Comparison of ENCODE assay signal across 12 cellular contexts in the genomic region with DNA sequence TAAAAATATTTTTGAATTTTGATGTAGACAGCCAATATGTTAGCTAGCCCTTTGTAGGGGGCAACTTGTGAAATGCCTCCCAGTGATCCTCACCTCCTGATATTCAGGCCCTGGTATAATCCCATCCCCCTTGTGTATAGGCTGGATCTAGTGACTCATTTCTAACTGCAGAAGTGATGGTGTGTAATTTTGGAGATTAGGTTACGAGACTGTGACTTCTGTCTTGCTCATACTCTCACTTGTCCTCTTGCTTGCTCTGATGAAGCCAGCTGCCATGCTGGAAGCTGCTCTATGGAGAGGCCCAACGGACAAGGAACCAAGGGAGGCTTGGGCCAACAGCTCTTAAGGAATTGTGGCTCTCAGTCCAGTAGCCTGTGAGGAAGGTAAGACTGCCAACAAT.
DNase-seq lines count a peak whose midpoint lies in the region; ATAC-seq and TF ChIP-seq lines count a peak whose summit lies in the region.
"Had no signal": no experiment of that assay in that cellular context is flagged by ENCODE, and none has a peak within 500 bp of the region (broad histone marks: within the 10 kb centered on the region; RNA-seq: fewer than 3 reads in every experiment).

No MANE protein-coding gene starts in this region.

- intact Hi-C loops in thyroid gland (cut with DNase I) = no loop called here

- no peaks in the 10 kb centered on the region for H3K79me2 ChIP-seq in fibroblast of lung (ENCODE audit: control insufficient read depth, insufficient read depth, low read length)

- no peak for DNase-seq in activated naive CD4-positive, alpha-beta T cell treated with anti-CD3 and anti-CD28 coated beads, Interleukin-2, amount 50 U/mL, for 16 hours
- DNase-seq in RPMI7951 (ENCODE audit: low read depth) = peak; percentile 50
- DNase-seq in fibroblast of lung (ENCODE audit: low read depth in 2 of 2) = peak; percentile 14 to 43
- no peak for DNase-seq in thyroid gland
- no peak for DNase-seq in putamen (ENCODE audit: low spot score)
- DNase-seq: amygdala, mesendoderm, NCI-H2081 treated with DMSO at 0.1 percent for 48 hours had no signal

- no peak overlapping the region for H3K4me3 Mint-ChIP-seq in activated naive CD4-positive, alpha-beta T cell treated with anti-CD3 and anti-CD28 coated beads, Interleukin-2, amount 50 U/mL, for 24 hours
- no peak overlapping the region for H3K4me3 Mint-ChIP-seq in stimulated activated naive CD8-positive, alpha-beta T cell treated with anti-CD3 and anti-CD28 coated beads, Interleukin-15, Interleukin-2, amounts not matched to agents 100 ng/mL and 50 ng/mL, for 24 hours
- no peak overlapping the region for H3K4me3 Mint-ChIP-seq in stimulated activated memory B cell treated with anti-CD40 and anti-IgM and Interleukin-4, amounts not matched to agents 10 μg/mL and 1 μg/mL and 100 μg/mL, for 72 hours
- H3K4me3 Mint-ChIP-seq: type B pancreatic cell had no signal

- H3K27me3 ChIP-seq in fibroblast of lung (ENCODE audit: control insufficient read depth, insufficient read depth, low read length) (no peaks in the 10 kb centered on the region), thyroid gland (peaks cover 4% of the 10 kb centered on the region)

- no peaks in the 10 kb centered on the region for H3K27me3 Mint-ChIP-seq in activated naive CD4-positive, alpha-beta T cell treated with anti-CD3 and anti-CD28 coated beads, Interleukin-2, amount 50 U/mL, for 24 hours
- H3K27me3 Mint-ChIP-seq in stimulated activated naive CD8-positive, alpha-beta T cell treated with anti-CD3 and anti-CD28 coated beads, Interleukin-15, Interleukin-2, amounts not matched to agents 100 ng/mL and 50 ng/mL, for 24 hours = no peaks in the 10 kb centered on the region
- no peaks in the 10 kb centered on the region for H3K27me3 Mint-ChIP-seq in stimulated activated memory B cell treated with anti-CD40 and anti-IgM and Interleukin-4, amounts not matched to agents 10 μg/mL and 1 μg/mL and 100 μg/mL, for 72 hours
- H3K27me3 Mint-ChIP-seq: type B pancreatic cell had no signal

- peaks cover 32% of the 10 kb centered on the region for H3K4me1 Mint-ChIP-seq in activated naive CD4-positive, alpha-beta T cell treated with anti-CD3 and anti-CD28 coated beads, Interleukin-2, amount 50 U/mL, for 24 hours
- peaks cover 27% of the 10 kb centered on the region for H3K4me1 Mint-ChIP-seq in stimulated activated naive CD8-positive, alpha-beta T cell treated with anti-CD3 and anti-CD28 coated beads, Interleukin-15, Interleukin-2, amounts not matched to agents 100 ng/mL and 50 ng/mL, for 24 hours (ENCODE audit: low read depth)
- peaks cover 4% of the 10 kb centered on the region for H3K4me1 Mint-ChIP-seq in stimulated activated memory B cell treated with anti-CD40 and anti-IgM and Interleukin-4, amounts not matched to agents 10 μg/mL and 1 μg/mL and 100 μg/mL, for 72 hours

- TF ChIP-seq CTCF in fibroblast of lung (conservative IDR thresholded peaks at IDR 0.05 in 1 of 2, IDR thresholded peaks at IDR 0.05 in 1 of 2; ENCODE audit: low read depth in 1 of 2, low read length in 2 of 2) = no peak
- no peak for TF ChIP-seq CTCF in thyroid gland (IDR thresholded peaks at IDR 0.05)

- no peaks in the 10 kb centered on the region for H3K9me3 Mint-ChIP-seq in activated naive CD4-positive, alpha-beta T cell treated with anti-CD3 and anti-CD28 coated beads, Interleukin-2, amount 50 U/mL, for 24 hours
- H3K9me3 Mint-ChIP-seq in stimulated activated naive CD8-positive, alpha-beta T cell treated with anti-CD3 and anti-CD28 coated beads, Interleukin-15, Interleukin-2, amounts not matched to agents 100 ng/mL and 50 ng/mL, for 24 hours = no peaks in the 10 kb centered on the region
- H3K9me3 Mint-ChIP-seq in stimulated activated memory B cell treated with anti-CD40 and anti-IgM and Interleukin-4, amounts not matched to agents 10 μg/mL and 1 μg/mL and 100 μg/mL, for 72 hours = no peaks in the 10 kb centered on the region
- H3K9me3 Mint-ChIP-seq: type B pancreatic cell had no signal

- ATAC-seq in stimulated activated memory B cell treated with anti-CD40 and anti-IgM and Interleukin-4, amounts not matched to agents 10 μg/mL and 1 μg/mL and 100 μg/mL, for 72 hours = no peak

- H3K4me3 ChIP-seq in fibroblast of lung (replicated peaks in 1 of 4; ENCODE audit: control extremely low read depth in 1 of 4, insufficient read depth in 1 of 4, low read depth in 3 of 4, low read length in 4 of 4) (no peak overlapping the region), thyroid gland (replicated peaks in 1 of 3) (no peak overlapping the region)

- H3K9ac ChIP-seq in fibroblast of lung (ENCODE audit: insufficient read depth, low read length) = no peak overlapping the region

- no peak overlapping the region for H2AFZ ChIP-seq in fibroblast of lung (ENCODE audit: low read length)

- H3K4me2 ChIP-seq in fibroblast of lung (ENCODE audit: extremely low read depth, insufficient read depth, low read length) = no peak overlapping the region

- peaks cover 2% of the 10 kb centered on the region for H3K36me3 Mint-ChIP-seq in activated naive CD4-positive, alpha-beta T cell treated with anti-CD3 and anti-CD28 coated beads, Interleukin-2, amount 50 U/mL, for 24 hours
- peaks cover 13% of the 10 kb centered on the region for H3K36me3 Mint-ChIP-seq in stimulated activated naive CD8-positive, alpha-beta T cell treated with anti-CD3 and anti-CD28 coated beads, Interleukin-15, Interleukin-2, amounts not matched to agents 100 ng/mL and 50 ng/mL, for 24 hours (ENCODE audit: low read depth)
- H3K36me3 Mint-ChIP-seq in stimulated activated memory B cell treated with anti-CD40 and anti-IgM and Interleukin-4, amounts not matched to agents 10 μg/mL and 1 μg/mL and 100 μg/mL, for 72 hours = peaks cover 16% of the 10 kb centered on the region

- no peak overlapping the region for H3K27ac ChIP-seq in fibroblast of lung (ENCODE audit: insufficient read depth, low read length)
- no peak overlapping the region for H3K27ac ChIP-seq in thyroid gland

- H4K20me1 ChIP-seq in fibroblast of lung (ENCODE audit: control insufficient read depth, extremely low read depth, insufficient read depth, low read length) = no peaks in the 10 kb centered on the region

- H3K9me3 ChIP-seq in fibroblast of lung (ENCODE audit: control insufficient read depth, insufficient read depth, low read depth, low read length) (no peaks in the 10 kb centered on the region), thyroid gland (no peaks in the 10 kb centered on the region)

- 94 to 100% methylated on average over 1 to 2 of the region's 2 CpGs for WGBS in thyroid gland, 2 donors

- peaks cover 2% of the 10 kb centered on the region for H3K4me1 ChIP-seq in fibroblast of lung (ENCODE audit: control insufficient read depth, extremely low read depth, insufficient read depth, low read length)
- peaks cover 0 to 3% of the 10 kb centered on the region in 2 donors for H3K4me1 ChIP-seq in thyroid gland

- H3K27ac Mint-ChIP-seq in activated naive CD4-positive, alpha-beta T cell treated with anti-CD3 and anti-CD28 coated beads, Interleukin-2, amount 50 U/mL, for 24 hours = peak overlapping the region; percentile 47
- H3K27ac Mint-ChIP-seq in stimulated activated naive CD8-positive, alpha-beta T cell treated with anti-CD3 and anti-CD28 coated beads, Interleukin-15, Interleukin-2, amounts not matched to agents 100 ng/mL and 50 ng/mL, for 24 hours = peak overlapping the region; percentile 76
- no peak overlapping the region for H3K27ac Mint-ChIP-seq in stimulated activated memory B cell treated with anti-CD40 and anti-IgM and Interleukin-4, amounts not matched to agents 10 μg/mL and 1 μg/mL and 100 μg/mL, for 72 hours
- H3K27ac Mint-ChIP-seq: type B pancreatic cell had no signal

- no peak for TF ChIP-seq POLR2A in thyroid gland (IDR thresholded peaks at IDR 0.05)

- H3K36me3 ChIP-seq in fibroblast of lung (ENCODE audit: control insufficient read depth, insufficient read depth, low read length) = no peaks in the 10 kb centered on the region
- no peaks in the 10 kb centered on the region for H3K36me3 ChIP-seq in thyroid gland

Comparison
In these comparisons a context has a peak if more than half of its experiments do, and no peak if none do; other contexts are left out.
1. DNase-seq: peak in RPMI7951 (single experiment) and fibroblast of lung (2 of 2); none in activated naive CD4-positive, alpha-beta T cell treated with anti-CD3 and anti-CD28 coated beads, Interleukin-2, amount 50 U/mL, for 16 hours (single experiment), thyroid gland (0 of 2) and putamen (single experiment).